20 cellular contexts compared by ENCODE assay signal in the genomic region with DNA sequence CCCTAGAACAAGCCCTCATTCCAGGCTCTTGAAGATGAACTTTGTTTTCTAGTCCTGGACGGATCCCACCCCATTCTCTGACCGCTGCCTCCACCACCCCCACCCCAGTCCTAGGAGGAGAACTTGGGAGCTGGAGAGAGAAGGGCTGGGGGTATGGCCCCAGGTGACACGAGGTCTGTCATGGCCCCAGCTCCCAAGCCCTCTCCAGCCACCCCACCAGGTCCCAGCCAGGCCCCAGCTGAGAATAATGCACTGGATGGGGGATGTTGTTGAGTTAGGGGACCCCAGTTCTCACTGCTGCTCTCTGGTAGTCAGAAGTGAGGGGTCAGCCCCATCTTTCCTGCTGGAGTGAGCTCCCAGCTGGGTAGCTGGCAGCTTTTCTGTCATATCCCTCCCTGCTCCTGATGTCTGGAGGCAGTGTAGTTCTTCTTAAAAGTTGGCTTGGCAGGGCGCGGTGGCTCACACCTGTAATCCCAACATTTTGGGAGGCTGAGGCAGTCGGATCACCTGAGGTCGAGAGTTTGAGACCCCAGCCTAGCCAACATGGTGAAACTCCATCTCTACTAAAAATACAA. TPM values are rescaled to one million over a fixed set of nuclear protein-coding genes. Genes with fewer than 3 reads are reported as not detected.
DNase-seq lines count a peak whose midpoint lies in the region; TF ChIP-seq lines count a peak whose summit lies in the region.
"Had no signal": no experiment of that assay in that cellular context is flagged by ENCODE, and none has a peak within 500 bp of the region (broad histone marks: within the 10 kb centered on the region; RNA-seq: fewer than 3 reads in every experiment).

No MANE protein-coding gene starts in this region.

- H3K27ac ChIP-seq in osteoblast (ENCODE audit: low read depth, low read length) = peak overlapping the region; percentile 96
- H3K27ac ChIP-seq: cardiac muscle cell, HL-60 had no signal

- H3K4me2 ChIP-seq in osteoblast (ENCODE audit: insufficient read depth, low read length) = peak overlapping the region; percentile 69

- peaks cover 4% of the 10 kb centered on the region for H4K20me1 ChIP-seq in osteoblast (ENCODE audit: insufficient read depth, low read length)

- no peaks in the 10 kb centered on the region for H3K9me3 Mint-ChIP-seq in type B pancreatic cell
- H3K9me3 Mint-ChIP-seq: activated CD4-positive, alpha-beta memory T cell treated with anti-CD3 and anti-CD28 coated beads for 36 hours had no signal

- H3K4me1 Mint-ChIP-seq in type B pancreatic cell (ENCODE audit: unreplicated experiment) = peaks cover 61% of the 10 kb centered on the region

- H3K79me2 ChIP-seq in osteoblast (ENCODE audit: insufficient read depth, low read length) = peaks cover 28% of the 10 kb centered on the region

- H3K36me3 Mint-ChIP-seq in type B pancreatic cell = no peaks in the 10 kb centered on the region
- H3K36me3 Mint-ChIP-seq: activated CD4-positive, alpha-beta memory T cell treated with anti-CD3 and anti-CD28 coated beads for 36 hours had no signal

- H3K4me1 ChIP-seq in osteoblast (ENCODE audit: insufficient read depth, low read length) = peaks cover 82% of the 10 kb centered on the region

- peak overlapping the region; percentile 55 for H3K27ac Mint-ChIP-seq in type B pancreatic cell
- H3K27ac Mint-ChIP-seq: activated CD4-positive, alpha-beta memory T cell treated with anti-CD3 and anti-CD28 coated beads for 36 hours had no signal

- H3K9me3 ChIP-seq in osteoblast (ENCODE audit: low read depth, low read length) = no peaks in the 10 kb centered on the region

- H3K4me3 ChIP-seq in fibroblast of the aortic adventitia (ENCODE audit: low read depth, low read length) (peak overlapping the region; percentile 33), osteoblast (ENCODE audit: insufficient read depth, low read length) (no peak overlapping the region)
- H3K4me3 ChIP-seq: cardiac muscle cell, lung had no signal

- H3K4me3 Mint-ChIP-seq in type B pancreatic cell = peak overlapping the region; percentile 73
- H3K4me3 Mint-ChIP-seq: activated CD4-positive, alpha-beta memory T cell treated with anti-CD3 and anti-CD28 coated beads for 36 hours had no signal

- TF ChIP-seq CTCF in fibroblast of the aortic adventitia (IDR thresholded peaks at IDR 0.05; ENCODE audit: insufficient read depth, low read length) (no peak), osteoblast (IDR thresholded peaks at IDR 0.05; ENCODE audit: extremely low read depth, low read depth, low read length) (no peak), type B pancreatic cell (conservative IDR thresholded peaks at IDR 0.05) (no peak)

- H3K27me3 ChIP-seq in osteoblast (ENCODE audit: insufficient read depth, low read length) = no peaks in the 10 kb centered on the region

- H3K27me3 Mint-ChIP-seq in type B pancreatic cell = peaks cover 44% of the 10 kb centered on the region

- no peaks in the 10 kb centered on the region for H3K36me3 ChIP-seq in osteoblast (ENCODE audit: insufficient read depth, low read length)
- H3K36me3 ChIP-seq: cardiac muscle cell had no signal

- no peak overlapping the region for H2AFZ ChIP-seq in osteoblast (ENCODE audit: low read length)

- DNase-seq in activated CD4-positive, CD25-positive, alpha-beta regulatory T cell treated with anti-CD3 and anti-CD28 coated beads, Interleukin-2, amount 50 U/mL, for 72 hours = peak; percentile 23
- DNase-seq in activated CD4-positive, CD25-positive, alpha-beta regulatory T cell (lab: John Stamatoyannopoulos, UW) = no peak
- DNase-seq in fibroblast of the aortic adventitia (ENCODE audit: low read depth) = no peak
- peak; percentile 70 for DNase-seq in osteoblast (ENCODE audit: insufficient read length, low spot score, missing footprints)
- DNase-seq in type B pancreatic cell (ENCODE audit: extremely low spot score, unreplicated experiment) = no peak
- DNase-seq in AML-193 (lab: John Stamatoyannopoulos, UW) = no peak
- DNase-seq in Kasumi-1 (lab: John Stamatoyannopoulos, UW) = no peak
- DNase-seq in NCI-H2081 (lab: John Stamatoyannopoulos, UW) = no peak
- DNase-seq: activated CD4-positive, alpha-beta memory T cell treated with anti-CD3 and anti-CD28 coated beads for 36 hours; COR-L47; GDM1; NCI-H187; NCI-H526 treated with DMSO at 0.1 percent for 48 hours; posterior cingulate gyrus; stimulated activated CD4-positive, alpha-beta T cell treated with anti-CD3 and anti-CD28 coated beads, Interleukin-4, amount 100 ng/mL, for 1 hour; T-helper 9 cell had no signal

RNA-seq across cellular contexts. Expression of a gene that starts 4.6 kb away (rescaled TPM):
- total RNA-seq in fibroblast of the aortic adventitia (ENCODE audit: low replicate concordance) (2,633 and 16,513 TPM in 2 replicates), osteoblast (6,718 and 8,987 TPM in 2 replicates), type B pancreatic cell (ENCODE audit: low replicate concordance) (31.0 and 201 TPM in 2 replicates)

RNA-seq across cellular contexts. Expression of a gene that starts 40.2 kb away (rescaled TPM):
- 0.65 and 0.90 TPM in 2 replicates for total RNA-seq in fibroblast of the aortic adventitia (ENCODE audit: low replicate concordance)
- total RNA-seq in osteoblast = 0.29 TPM in 1 of 2 replicates, not detected in the other
- 0.72 TPM in 1 of 2 replicates, not detected in the other for total RNA-seq in type B pancreatic cell (ENCODE audit: low replicate concordance)
- total RNA-seq: RPMI7951 had no signal

RNA-seq across cellular contexts. Expression of a gene that starts 55.5 kb away (rescaled TPM):
- total RNA-seq in fibroblast of the aortic adventitia (ENCODE audit: low replicate concordance) (59.3 and 85.4 TPM in 2 replicates), osteoblast (44.2 and 48.9 TPM in 2 replicates), type B pancreatic cell (ENCODE audit: low replicate concordance) (45.6 and 51.5 TPM in 2 replicates)

Comparison
In these comparisons a context has a peak if more than half of its experiments do, and no peak if none do; other contexts are left out.
1. DNase-seq: peak in activated CD4-positive, CD25-positive, alpha-beta regulatory T cell treated with anti-CD3 and anti-CD28 coated beads, Interleukin-2, amount 50 U/mL, for 72 hours (single experiment) and osteoblast (single experiment); none in activated CD4-positive, CD25-positive, alpha-beta regulatory T cell (0 of 4), fibroblast of the aortic adventitia (single experiment), type B pancreatic cell (single experiment), AML-193 (0 of 2), Kasumi-1 (0 of 2) and NCI-H2081 (0 of 2).
2. RNA of a gene that starts 4.6 kb away (total RNA-seq): 6,718 to 8,987 TPM in osteoblast and 2,633 to 16,513 TPM in fibroblast of the aortic adventitia; 31.0 to 201 TPM in type B pancreatic cell; every median in the first group is over 10 times any median in the second.